ENCODE assay signal across 8 cellular contexts in the genomic region with DNA sequence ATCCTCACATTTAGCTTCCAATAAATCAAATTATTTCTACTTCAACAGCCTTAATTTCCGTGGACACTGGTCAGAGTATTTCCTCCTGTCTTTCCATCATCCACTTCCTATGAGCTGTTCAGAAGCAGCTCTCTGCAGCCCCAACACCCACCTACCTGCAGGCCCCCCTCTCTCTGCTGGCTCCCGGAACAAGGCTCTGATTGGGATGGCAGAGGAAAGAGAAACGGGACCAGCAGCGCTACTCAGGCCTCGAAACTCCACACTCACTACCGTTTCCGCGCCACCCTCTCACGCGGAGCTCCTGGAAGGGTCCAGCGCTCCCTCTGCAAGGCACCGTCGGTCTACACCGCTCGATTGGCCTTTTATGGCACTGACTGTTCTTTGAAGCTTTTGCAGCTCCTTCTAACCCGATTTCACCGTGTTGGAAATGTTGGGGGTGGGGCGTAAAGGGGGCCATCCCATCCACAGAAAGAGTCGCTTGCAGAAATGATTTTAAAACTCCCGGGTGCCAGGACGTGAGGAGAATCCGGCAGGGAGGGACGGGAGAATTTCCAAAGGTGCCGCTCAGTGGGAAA. TPM values are rescaled to one million over a fixed set of nuclear protein-coding genes. Genes with fewer than 3 reads are reported as not detected.
DNase-seq lines count a peak whose midpoint lies in the region; ATAC-seq and TF ChIP-seq lines count a peak whose summit lies in the region.

No MANE protein-coding gene starts in this region.

- H3K27ac ChIP-seq in brain microvascular endothelial cell (peak overlapping the region; percentile 79), stomach smooth muscle (ENCODE audit: low read length) (peak overlapping the region; percentile 83)

- DNase-seq in Right ventricle myocardium inferior (ENCODE audit: missing footprints) (no peak), cardiac septum (ENCODE audit: low spot score) (no peak), NCI-H2171 treated with DMSO at 0.1 percent for 48 hours (lab: John Stamatoyannopoulos, UW) (peak; percentile 67), brain microvascular endothelial cell (no peak), left lobe of liver (ENCODE audit: low spot score) (no peak)

- no peaks in the 10 kb centered on the region for H3K36me3 ChIP-seq in brain microvascular endothelial cell (replicated peaks)
- H3K36me3 ChIP-seq in stomach smooth muscle (ENCODE audit: control insufficient read depth in 2 of 2, insufficient read depth in 2 of 2, low read length in 2 of 2): no peaks in the 10 kb centered on the region

- H3K27me3 ChIP-seq in brain microvascular endothelial cell (replicated peaks) (no peaks in the 10 kb centered on the region), stomach smooth muscle (ENCODE audit: control insufficient read depth in 1 of 2, insufficient read depth in 2 of 2, low read length in 2 of 2) (no peaks in the 10 kb centered on the region)

- peaks cover 37% of the 10 kb centered on the region for H3K4me1 ChIP-seq in stomach smooth muscle (ENCODE audit: control insufficient read depth, insufficient read depth, low read length)

- H3K9ac ChIP-seq in stomach smooth muscle (ENCODE audit: low read length in 2 of 2): peak overlapping the region; percentile 84 to 86

- ATAC-seq in Right ventricle myocardium inferior (peak; percentile 21), HG02798 (IDR thresholded peaks at IDR 0.05; ENCODE audit: poor library complexity, unreplicated experiment) (peak; percentile 20), left lobe of liver (peak; percentile 22), GM18520 (IDR thresholded peaks at IDR 0.05; ENCODE audit: unreplicated experiment) (no peak)

- TF ChIP-seq CTCF in brain microvascular endothelial cell (IDR thresholded peaks at IDR 0.05; ENCODE audit: low read depth, low read length, missing control alignments): no peak

- no peaks in the 10 kb centered on the region for H3K9me3 ChIP-seq in stomach smooth muscle (ENCODE audit: control insufficient read depth in 2 of 2, low read length in 2 of 2)

- in situ Hi-C loops in brain microvascular endothelial cell (cut with HindIII; ENCODE audit: low pct_ligation_motif_present, low sequenced_read_pairs): no loop called here

- intact Hi-C loops in Right ventricle myocardium inferior (cut with DNase I) (no loop called here), cardiac septum (cut with DNase I) (loop anchor here (10.0 kb wide), 1 partner anchor 47 kb away; no protein-coding TSS in a partner anchor)

- H3K4me3 ChIP-seq in brain microvascular endothelial cell (ENCODE audit: low read depth, low read length) (peak overlapping the region; percentile 95), stomach smooth muscle (ENCODE audit: low read length in 2 of 2) (peak overlapping the region; percentile 94 to 97)

RNA-seq across cellular contexts. Expression of gene PANX1, which starts 0.4 kb away (rescaled TPM):
- 27.2 TPM for total RNA-seq in Right ventricle myocardium inferior
- total RNA-seq in cardiac septum: 28.9 TPM
- total RNA-seq in left lobe of liver: 9.7 TPM
